ENCODE assay signal across 9 cellular contexts in genomic region chr17:82753201-82753464, GRCh38. TPM values are rescaled to one million over a fixed set of nuclear protein-coding genes. Genes with fewer than 3 reads are reported as not detected.
A peak's percentile ranks its signal among the peaks of the same experiment; 100 is the strongest.
DNase-seq lines count a peak whose midpoint lies in the region; ATAC-seq and TF ChIP-seq lines count a peak whose summit lies in the region.
"Had no signal": no experiment of that assay in that cellular context is flagged by ENCODE, and none has a peak within 500 bp of the region (broad histone marks: within the 10 kb centered on the region; RNA-seq: fewer than 3 reads in every experiment).

No MANE protein-coding gene starts in this region.

- peaks cover 30% of the 10 kb centered on the region for H3K4me1 Mint-ChIP-seq in activated naive CD4-positive, alpha-beta T cell treated with anti-CD3 and anti-CD28 coated beads, Interleukin-2, amount 10 ng/mL, durations not matched to agents 7 days and 5 days
- H3K4me1 Mint-ChIP-seq in activated naive CD8-positive, alpha-beta T cell (ENCODE audit: low read depth) = peaks cover 28% of the 10 kb centered on the region

- no peak for TF ChIP-seq POLR2A in tibial nerve (IDR thresholded peaks at IDR 0.05)

- ATAC-seq in activated naive CD4-positive, alpha-beta T cell treated with anti-CD3 and anti-CD28 coated beads, Interleukin-2, amount 50 U/mL, for 72 hours = no peak

- peak overlapping the region; percentile 87 for H3K4me3 Mint-ChIP-seq in activated naive CD4-positive, alpha-beta T cell treated with anti-CD3 and anti-CD28 coated beads, Interleukin-2, amount 10 ng/mL, durations not matched to agents 7 days and 5 days
- peak overlapping the region; percentile 87 for H3K4me3 Mint-ChIP-seq in activated naive CD8-positive, alpha-beta T cell

- CTCF ChIA-PET in activated naive CD4-positive, alpha-beta T cell treated with anti-CD3 and anti-CD28 coated beads, Interleukin-2, amount 10 ng/mL, durations not matched to agents 7 days and 5 days (lab: Charles Lee) = no interaction called here

- peaks cover 0 to 33% (median 10%) of the 10 kb centered on the region in 4 donors for H3K4me1 ChIP-seq in tibial nerve

- 34 to 52% methylated on average over 8 of the region's 8 CpGs for WGBS in tibial nerve, 2 donors

- peaks cover 2% of the 10 kb centered on the region for H3K36me3 ChIP-seq in kidney epithelial cell (ENCODE audit: control insufficient read depth, insufficient read depth, low read length)
- peaks cover 0 to 11% (median 0%) of the 10 kb centered on the region in 3 donors for H3K36me3 ChIP-seq in tibial nerve

- H3K27me3 Mint-ChIP-seq in activated naive CD4-positive, alpha-beta T cell treated with anti-CD3 and anti-CD28 coated beads, Interleukin-2, amount 10 ng/mL, durations not matched to agents 7 days and 5 days = peaks cover 9% of the 10 kb centered on the region
- H3K27me3 Mint-ChIP-seq in activated naive CD8-positive, alpha-beta T cell = no peaks in the 10 kb centered on the region

- TF ChIP-seq CTCF in kidney epithelial cell (IDR thresholded peaks at IDR 0.05; ENCODE audit: insufficient read depth, low read length, poor library complexity, severe bottlenecking) (no peak), tibial nerve (IDR thresholded peaks at IDR 0.05) (no peak)

- H3K9me3 ChIP-seq in tibial nerve = peaks cover 0 to 3% (median 0%) of the 10 kb centered on the region in 4 donors

- peaks cover 16% of the 10 kb centered on the region for H3K36me3 Mint-ChIP-seq in activated naive CD4-positive, alpha-beta T cell treated with anti-CD3 and anti-CD28 coated beads, Interleukin-2, amount 10 ng/mL, durations not matched to agents 7 days and 5 days
- H3K36me3 Mint-ChIP-seq in activated naive CD4-positive, alpha-beta T cell treated with anti-CD3 and anti-CD28 coated beads, Interleukin-2, amount 50 U/mL, for 72 hours = peaks cover 0 to 6% of the 10 kb centered on the region in 2 donors
- H3K36me3 Mint-ChIP-seq in activated naive CD8-positive, alpha-beta T cell = peaks cover 7% of the 10 kb centered on the region

- peak overlapping the region in 3 of 4 donors; percentile 5 to 94 (median 84) for H3K27ac ChIP-seq in tibial nerve

- peak overlapping the region; percentile 76 for H3K27ac Mint-ChIP-seq in activated naive CD4-positive, alpha-beta T cell treated with anti-CD3 and anti-CD28 coated beads, Interleukin-2, amount 10 ng/mL, durations not matched to agents 7 days and 5 days
- peak overlapping the region in 1 of 2 donors; percentile 70 for H3K27ac Mint-ChIP-seq in activated naive CD4-positive, alpha-beta T cell treated with anti-CD3 and anti-CD28 coated beads, Interleukin-2, amount 50 U/mL, for 72 hours
- no peak overlapping the region for H3K27ac Mint-ChIP-seq in activated naive CD8-positive, alpha-beta T cell

- H3K4me3 ChIP-seq in kidney epithelial cell (ENCODE audit: low read depth, low read length) = peak overlapping the region; percentile 91
- H3K4me3 ChIP-seq in tibial nerve = peak overlapping the region in 3 of 4 donors; percentile 58 to 97 (median 97)

- no peak for TF ChIP-seq EP300 in tibial nerve (IDR thresholded peaks at IDR 0.05)

- no peak for DNase-seq in activated naive CD4-positive, alpha-beta T cell treated with anti-CD3 and anti-CD28 coated beads, Interleukin-2, amount 10 ng/mL, durations not matched to agents 7 days and 5 days
- DNase-seq in activated naive CD4-positive, alpha-beta T cell treated with anti-CD3 and anti-CD28 coated beads, Interleukin-2, amount 50 U/mL, for 72 hours (ENCODE audit: low spot score in 2 of 2) = no peak
- DNase-seq in kidney epithelial cell (ENCODE audit: low read depth) (no peak), tibial nerve (ENCODE audit: low spot score in 2 of 2) (no peak), KG1 (lab: John Stamatoyannopoulos, UW) (no peak), 8988T (no peak), midbrain (lab: John Stamatoyannopoulos, UW) (no peak)
- DNase-seq: NCI-H526 treated with DMSO at 0.1 percent for 48 hours had no signal

- H3K27me3 ChIP-seq in kidney epithelial cell (ENCODE audit: control insufficient read depth, insufficient read depth, low read length) = no peaks in the 10 kb centered on the region
- H3K27me3 ChIP-seq in tibial nerve = no peaks in the 10 kb centered on the region

- H3K9me3 Mint-ChIP-seq in activated naive CD4-positive, alpha-beta T cell treated with anti-CD3 and anti-CD28 coated beads, Interleukin-2, amount 10 ng/mL, durations not matched to agents 7 days and 5 days = no peaks in the 10 kb centered on the region
- H3K9me3 Mint-ChIP-seq in activated naive CD4-positive, alpha-beta T cell treated with anti-CD3 and anti-CD28 coated beads, Interleukin-2, amount 50 U/mL, for 72 hours = no peaks in the 10 kb centered on the region
- H3K9me3 Mint-ChIP-seq in activated naive CD8-positive, alpha-beta T cell (ENCODE audit: low read depth) = no peaks in the 10 kb centered on the region

RNA-seq across cellular contexts. Expression of gene TBCD, which starts 1.3 kb away (rescaled TPM):
- 100 to 1,000 TPM in 1 of 2 donors, 10 to 100 TPM in 1; 67.4 to 147 TPM for total RNA-seq in activated naive CD4-positive, alpha-beta T cell treated with anti-CD3 and anti-CD28 coated beads, Interleukin-2, amount 50 U/mL, for 72 hours
- total RNA-seq in kidney epithelial cell = 69.6 and 79.6 TPM in 2 replicates
- total RNA-seq in tibial nerve = 100 to 1,000 TPM in 1 of 4 donors, 10 to 100 TPM in 3; 42.6 to 115 (median 87.9) TPM

RNA-seq across cellular contexts. Expression of gene FN3K, which starts 17.7 kb away (rescaled TPM):
- total RNA-seq in activated naive CD4-positive, alpha-beta T cell treated with anti-CD3 and anti-CD28 coated beads, Interleukin-2, amount 50 U/mL, for 72 hours = 1 to 10 TPM; 3.5 to 7.0 TPM
- total RNA-seq in kidney epithelial cell (5.8 and 12.1 TPM in 2 replicates), tibial nerve (10 to 100 TPM; 13.3 to 45.5 (median 18.7) TPM)

RNA-seq across cellular contexts. Expression of gene FN3KRP, which starts 36.6 kb away (rescaled TPM):
- 10 to 100 TPM; 45.9 to 51.2 TPM for total RNA-seq in activated naive CD4-positive, alpha-beta T cell treated with anti-CD3 and anti-CD28 coated beads, Interleukin-2, amount 50 U/mL, for 72 hours
- 22.0 and 25.3 TPM in 2 replicates for total RNA-seq in kidney epithelial cell
- total RNA-seq in tibial nerve = 10 to 100 TPM; 17.4 to 22.5 (median 21.0) TPM

RNA-seq across cellular contexts. Expression of gene RAB40B, which starts 54.6 kb away (rescaled TPM):
- 1 to 10 TPM; 1.7 to 2.8 TPM for total RNA-seq in activated naive CD4-positive, alpha-beta T cell treated with anti-CD3 and anti-CD28 coated beads, Interleukin-2, amount 50 U/mL, for 72 hours
- total RNA-seq in kidney epithelial cell (5.3 and 7.3 TPM in 2 replicates), tibial nerve (10 to 100 TPM; 27.3 to 39.0 (median 36.7) TPM)
